16 cellular contexts compared by ENCODE assay signal in genomic region chr10:5618829-5619228, GRCh38. TPM values are rescaled to one million over a fixed set of nuclear protein-coding genes. Genes with fewer than 3 reads are reported as not detected.
DNase-seq lines count a peak whose midpoint lies in the region; ATAC-seq and TF ChIP-seq lines count a peak whose summit lies in the region.
"Had no signal": no experiment of that assay in that cellular context is flagged by ENCODE, and none has a peak within 500 bp of the region (broad histone marks: within the 10 kb centered on the region; RNA-seq: fewer than 3 reads in every experiment).

No MANE protein-coding gene starts in this region.

- ATAC-seq in Right ventricle myocardium inferior = peak; percentile 52
- ATAC-seq in left cardiac atrium = peak in 1 of 2 donors; percentile 62
- ATAC-seq in activated CD8-positive, alpha-beta T cell treated with anti-CD3 and anti-CD28 coated beads for 36 hours = no peak
- ATAC-seq: activated T-cell treated with anti-CD3 and anti-CD28 coated beads, Interleukin-2, amount 50 U/mL, for 72 hours had no signal

- no peak for TF ChIP-seq CTCF in activated CD8-positive, alpha-beta T cell treated with anti-CD3 and anti-CD28 coated beads for 36 hours (IDR thresholded peaks at IDR 0.05)
- no peak for TF ChIP-seq CTCF in BE2C (IDR thresholded peaks at IDR 0.05; ENCODE audit: low read depth, low read length)

- POLR2A ChIA-PET in activated CD8-positive, alpha-beta T cell treated with anti-CD3 and anti-CD28 coated beads for 36 hours (lab: Charles Lee) = no interaction called here

- no peaks in the 10 kb centered on the region for H3K36me3 Mint-ChIP-seq in activated CD8-positive, alpha-beta T cell treated with anti-CD3 and anti-CD28 coated beads for 36 hours (ENCODE audit: low read depth)

- no peaks in the 10 kb centered on the region for H3K4me1 Mint-ChIP-seq in activated CD8-positive, alpha-beta T cell treated with anti-CD3 and anti-CD28 coated beads for 36 hours (ENCODE audit: low read depth)

- H3K4me3 ChIP-seq in BE2C (ENCODE audit: low read depth, low read length) = no peak overlapping the region
- H3K4me3 ChIP-seq: adrenal gland, esophagus muscularis mucosa, thyroid gland had no signal

- H3K27ac Mint-ChIP-seq in activated CD8-positive, alpha-beta T cell treated with anti-CD3 and anti-CD28 coated beads for 36 hours = no peak overlapping the region
- H3K27ac Mint-ChIP-seq: activated T-cell treated with anti-CD3 and anti-CD28 coated beads, Interleukin-2, amount 50 U/mL, for 72 hours had no signal

- H3K4me1 ChIP-seq in BE2C = no peaks in the 10 kb centered on the region

- DNase-seq in Right ventricle myocardium inferior (ENCODE audit: missing footprints) (peak; percentile 78), cardiac septum (ENCODE audit: low spot score) (no peak), left cardiac atrium (peak; percentile 60), posterior vena cava (ENCODE audit: low spot score) (peak; percentile 92), COLO829 (ENCODE audit: low spot score) (no peak), BE2C (no peak)
- DNase-seq in activated CD8-positive, alpha-beta T cell treated with anti-CD3 and anti-CD28 coated beads for 36 hours = no peak
- no peak for DNase-seq in effector CD4-positive, alpha-beta T cell
- DNase-seq: activated CD4-positive, alpha-beta T cell treated with anti-CD3 and anti-CD28 coated beads, Interleukin-2, amount 50 U/mL, for 1 hour; activated T-cell treated with anti-CD3 and anti-CD28 coated beads, Interleukin-2, amount 50 U/mL, for 72 hours; adrenal gland; Calu3; NCI-H187 treated with DMSO at 0.1 percent for 48 hours; RPMI8226 had no signal

- CTCF ChIA-PET in activated CD8-positive, alpha-beta T cell treated with anti-CD3 and anti-CD28 coated beads for 36 hours (lab: Charles Lee) = interaction anchor here (2.8 to 6.9 kb wide), 2 partner anchors 11 to 179 kb away, joined by 9 to 246 read pairs; no protein-coding TSS in a partner anchor

- no peaks in the 10 kb centered on the region for H3K36me3 ChIP-seq in BE2C
- H3K36me3 ChIP-seq: adrenal gland, esophagus muscularis mucosa, thyroid gland had no signal

- no peaks in the 10 kb centered on the region for H3K27me3 ChIP-seq in BE2C
- H3K27me3 ChIP-seq: adrenal gland, esophagus muscularis mucosa, thyroid gland had no signal

- H3K9me3 ChIP-seq in BE2C = no peaks in the 10 kb centered on the region
- H3K9me3 ChIP-seq: adrenal gland, esophagus muscularis mucosa, thyroid gland had no signal

- intact Hi-C loops in Right ventricle myocardium inferior (cut with DNase I) (loop anchor here (1.0 kb wide), 1 partner anchor 83 kb away; no protein-coding TSS in a partner anchor), cardiac septum (cut with DNase I) (loop anchor here (5.0 kb wide), 1 partner anchor 87 kb away; no protein-coding TSS in a partner anchor), left cardiac atrium (cut with DNase I) (loop anchor here in 1 of 2 donors (10.0 kb wide), 1 partner anchor 74 kb away; no protein-coding TSS in a partner anchor), posterior vena cava (cut with DNase I) (no loop called here)
- intact Hi-C loops in activated CD8-positive, alpha-beta T cell treated with anti-CD3 and anti-CD28 coated beads for 36 hours (cut with micrococcal nuclease) = no loop called here

- H3K9me3 Mint-ChIP-seq in activated CD8-positive, alpha-beta T cell treated with anti-CD3 and anti-CD28 coated beads for 36 hours = no peaks in the 10 kb centered on the region
- H3K9me3 Mint-ChIP-seq: activated T-cell treated with anti-CD3 and anti-CD28 coated beads, Interleukin-2, amount 50 U/mL, for 72 hours had no signal

- H3K27me3 Mint-ChIP-seq in activated CD8-positive, alpha-beta T cell treated with anti-CD3 and anti-CD28 coated beads for 36 hours = no peaks in the 10 kb centered on the region

- no peak overlapping the region for H3K4me3 Mint-ChIP-seq in activated CD8-positive, alpha-beta T cell treated with anti-CD3 and anti-CD28 coated beads for 36 hours
- H3K4me3 Mint-ChIP-seq: activated T-cell treated with anti-CD3 and anti-CD28 coated beads, Interleukin-2, amount 50 U/mL, for 72 hours had no signal

RNA-seq across cellular contexts. Expression of gene ASB13, which starts 47.6 kb away (rescaled TPM):
- 15.4 TPM for total RNA-seq in Right ventricle myocardium inferior
- total RNA-seq in cardiac septum = 10.2 TPM
- total RNA-seq in left cardiac atrium = 10 to 100 TPM; 17.1 to 19.1 TPM
- 10 to 100 TPM; 19.7 to 21.6 TPM for total RNA-seq in posterior vena cava
- 1 to 10 TPM; 8.9 to 9.2 TPM for total RNA-seq in activated CD8-positive, alpha-beta T cell treated with anti-CD3 and anti-CD28 coated beads for 36 hours
- 22.8 TPM for polyA plus RNA-seq in BE2C (2012; ENCODE audit: insufficient read depth, insufficient read length, low read depth)

Comparison
In these comparisons a context has a peak if more than half of its experiments do, and no peak if none do; other contexts are left out.
1. DNase-seq: peak in Right ventricle myocardium inferior (single experiment), left cardiac atrium (single experiment) and posterior vena cava (single experiment); none in cardiac septum (single experiment), activated CD8-positive, alpha-beta T cell treated with anti-CD3 and anti-CD28 coated beads for 36 hours (single experiment), COLO829 (single experiment), effector CD4-positive, alpha-beta T cell (single experiment) and BE2C (single experiment).
2. intact Hi-C loops: an anchor here in Right ventricle myocardium inferior (1.0 kb wide) and cardiac septum (5.0 kb wide); none called in posterior vena cava and activated CD8-positive, alpha-beta T cell treated with anti-CD3 and anti-CD28 coated beads for 36 hours.